18 cellular contexts compared by ENCODE assay signal in genomic region chr6:40042232-40042631, GRCh38.
DNase-seq lines count a peak whose midpoint lies in the region; ATAC-seq, FAIRE-seq and TF ChIP-seq lines count a peak whose summit lies in the region.
"Had no signal": no experiment of that assay in that cellular context is flagged by ENCODE, and none has a peak within 500 bp of the region (broad histone marks: within the 10 kb centered on the region; RNA-seq: fewer than 3 reads in every experiment).

No MANE protein-coding gene starts in this region.

- DNase-seq in NOMO-1 (lab: John Stamatoyannopoulos, UW; ENCODE audit: unreplicated experiment in 2 of 2) (peak; percentile 4 to 5), NOMO-1 treated with dmso at 0.1 percent for 144 hours (lab: John Stamatoyannopoulos, UW; ENCODE audit: unreplicated experiment) (no peak), NB4 (ENCODE audit: low read depth) (peak; percentile 54), coronary artery (ENCODE audit: low spot score) (peak; percentile 43), ureter (ENCODE audit: low spot score) (peak; percentile 56), amygdala (lab: John Stamatoyannopoulos, UW) (no peak), HTR-8/SVneo (ENCODE audit: insufficient read length, low spot score) (no peak)
- DNase-seq: 8988T, DMS153, GM23248, NCI-H1436 treated with DMSO at 0.1 percent for 48 hours, NCI-H2227 treated with DMSO at 0.1 percent for 48 hours, NCI-H526, Right ventricle myocardium superior had no signal

- H3K4me3 ChIP-seq in NB4 (ENCODE audit: low read depth, low read length) (no peak overlapping the region), coronary artery (no peak overlapping the region)
- H3K4me3 ChIP-seq: GM23248 had no signal

- H3K27ac ChIP-seq in coronary artery: no peak overlapping the region
- H3K27ac ChIP-seq: C4-2B, GM23248 had no signal

- TF ChIP-seq POLR2A in NB4 (IDR thresholded peaks at IDR 0.05; ENCODE audit: extremely low read depth, insufficient read length): no peak

- no peak for FAIRE-seq in HTR-8/SVneo (lab: Jason Lieb, UNC)
- FAIRE-seq: GM19239 had no signal

- TF ChIP-seq CTCF in NB4 (IDR thresholded peaks at IDR 0.05; ENCODE audit: low read depth, low read length) (no peak), coronary artery (IDR thresholded peaks at IDR 0.05) (no peak)

- ATAC-seq in GM19467 (IDR thresholded peaks at IDR 0.05; ENCODE audit: unreplicated experiment): no peak
- ATAC-seq: Panc1 had no signal

Comparison
In these comparisons a context has a peak if more than half of its experiments do, and no peak if none do; other contexts are left out.
1. DNase-seq: peak in NOMO-1 (2 of 2), NB4 (single experiment), coronary artery (single experiment) and ureter (single experiment); none in NOMO-1 treated with dmso at 0.1 percent for 144 hours (single experiment), amygdala (0 of 56) and HTR-8/SVneo (single experiment).